Comparison of ENCODE assay signal across 8 cellular contexts in the genomic region with DNA sequence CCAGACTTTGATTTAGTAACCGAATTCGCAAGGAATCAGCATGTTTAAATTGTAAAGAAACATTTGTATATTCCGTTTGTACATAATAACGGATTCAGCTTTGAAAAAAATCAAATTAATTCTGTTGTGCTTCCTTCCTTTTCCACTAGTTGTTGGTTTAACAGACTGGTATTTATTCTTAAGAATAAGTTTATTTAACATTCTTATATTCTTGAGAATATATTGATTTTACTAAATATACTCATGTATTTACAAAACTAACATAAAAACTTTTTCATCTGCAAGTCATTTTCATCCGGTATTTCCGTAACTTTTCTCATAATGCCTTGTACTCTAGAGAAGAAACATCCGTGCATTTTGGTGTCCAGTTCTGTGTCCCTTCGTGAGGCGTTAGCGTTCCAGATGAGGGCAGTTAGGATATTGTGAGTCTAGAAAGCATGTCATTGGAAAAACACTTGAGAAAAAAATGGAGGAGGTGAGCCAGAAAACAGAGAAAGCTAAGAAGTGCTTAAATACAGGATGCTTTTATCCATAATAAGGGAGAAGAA. TPM values are rescaled to one million over a fixed set of nuclear protein-coding genes. Genes with fewer than 3 reads are reported as not detected.
DNase-seq lines count a peak whose midpoint lies in the region; ATAC-seq and TF ChIP-seq lines count a peak whose summit lies in the region.

No MANE protein-coding gene starts in this region.

- peak overlapping the region; percentile 86 to 89 for H3K4me3 Mint-ChIP-seq in effector memory CD8-positive, alpha-beta T cell

- no peaks in the 10 kb centered on the region for H3K9me3 Mint-ChIP-seq in effector memory CD8-positive, alpha-beta T cell

- no peak for TF ChIP-seq RAD21 in neural cell (conservative IDR thresholded peaks at IDR 0.05)

- H3K36me3 ChIP-seq in neural cell (ENCODE audit: insufficient read depth, low read length): no peaks in the 10 kb centered on the region

- H3K79me2 ChIP-seq in neural cell (replicated peaks; ENCODE audit: insufficient read depth, low read length): peaks cover 57% of the 10 kb centered on the region

- peaks cover 4% of the 10 kb centered on the region for H4K20me1 ChIP-seq in neural cell (ENCODE audit: insufficient read depth)

- peak overlapping the region; percentile 79 for H3K4me3 ChIP-seq in neural cell (ENCODE audit: low read length)

- H3K9me2 ChIP-seq in neural cell (ENCODE audit: insufficient read depth, low read length): no peaks in the 10 kb centered on the region

- no peaks in the 10 kb centered on the region for H3K27me3 ChIP-seq in neural cell (ENCODE audit: insufficient read depth, low read depth, low read length)

- no peak for TF ChIP-seq EP300 in neural cell (conservative IDR thresholded peaks at IDR 0.05; ENCODE audit: poor library complexity, severe bottlenecking)

- H3K36me3 Mint-ChIP-seq in effector memory CD8-positive, alpha-beta T cell (ENCODE audit: insufficient read depth): peaks cover 46% of the 10 kb centered on the region

- ATAC-seq in effector memory CD8-positive, alpha-beta T cell (replicated peaks): no peak
- no peak for ATAC-seq in activated CD4-positive, CD25-positive, alpha-beta regulatory T cell treated with anti-CD3 and anti-CD28 coated beads, Interleukin-2, amount 50 U/mL, for 24 hours

- H3K27ac ChIP-seq in neural cell (ENCODE audit: low read length): peak overlapping the region; percentile 76

- DNase-seq in ELR (ENCODE audit: low read depth) (peak; percentile 41), NCI-H748 treated with DMSO at 0.1 percent for 48 hours (lab: John Stamatoyannopoulos, UW) (peak; percentile 24), GDM1 (lab: John Stamatoyannopoulos, UW) (no peak), NCI-H146 treated with DMSO at 0.1 percent for 48 hours (lab: John Stamatoyannopoulos, UW; ENCODE audit: unreplicated experiment) (no peak), GM19238 (ENCODE audit: insufficient read length, low spot score) (no peak)
- DNase-seq in effector memory CD8-positive, alpha-beta T cell: no peak

- H3K4me2 ChIP-seq in neural cell (ENCODE audit: low read length): peak overlapping the region; percentile 99

- TF ChIP-seq CTCF in neural cell (IDR thresholded peaks at IDR 0.05; ENCODE audit: poor library complexity, severe bottlenecking): peak; percentile 34

- H2AFZ ChIP-seq in neural cell (ENCODE audit: low read depth, low read length): no peak overlapping the region

- H3K4me1 Mint-ChIP-seq in effector memory CD8-positive, alpha-beta T cell (ENCODE audit: low read depth in 2 of 2): peaks cover 28 to 47% of the 10 kb centered on the region in 2 donors

- H3K27me3 Mint-ChIP-seq in effector memory CD8-positive, alpha-beta T cell: no peaks in the 10 kb centered on the region

- peak overlapping the region; percentile 84 for H3K9ac ChIP-seq in neural cell (ENCODE audit: low read length)

- H3F3A ChIP-seq in neural cell (ENCODE audit: insufficient read depth, low read length, poor library complexity, severe bottlenecking): peaks cover 10% of the 10 kb centered on the region

- H3K9me3 ChIP-seq in neural cell (ENCODE audit: low read length): no peaks in the 10 kb centered on the region

- peak overlapping the region; percentile 77 to 78 for H3K27ac Mint-ChIP-seq in effector memory CD8-positive, alpha-beta T cell

TF ChIP-seq in neural cell, 6 proteins besides CTCF, POLR2A, EP300 and RAD21:
- TF ChIP-seq TAF1 (IDR thresholded peaks at IDR 0.05; ENCODE audit: low read depth) (no peak), EZH2 (IDR thresholded peaks at IDR 0.05; ENCODE audit: borderline replicate concordance, insufficient read depth, low read length, poor library complexity, severe bottlenecking) (no peak), POLR2AphosphoS5 (IDR thresholded peaks at IDR 0.05) (no peak), SMC3 (conservative IDR thresholded peaks at IDR 0.05; ENCODE audit: poor library complexity) (no peak), REST (IDR thresholded peaks at IDR 0.05; ENCODE audit: borderline replicate concordance) (no peak), MXI1 (conservative IDR thresholded peaks at IDR 0.05; ENCODE audit: poor library complexity, severe bottlenecking) (no peak)

RNA-seq across cellular contexts. Expression of gene WRNIP1, which starts 1.6 kb away (rescaled TPM):
- 93.7 and 106 TPM in 2 replicates for polyA plus RNA-seq in neural cell
- polyA minus RNA-seq in neural cell: 84.0 and 93.7 TPM in 2 replicates

RNA-seq across cellular contexts. Expression of gene MYLK4, which starts 16.1 kb away (rescaled TPM):
- polyA plus RNA-seq in neural cell: 1.2 and 1.3 TPM in 2 replicates
- 1.4 and 1.5 TPM in 2 replicates for polyA minus RNA-seq in neural cell

Comparison
In these comparisons a context has a peak if more than half of its experiments do, and no peak if none do; other contexts are left out.
1. DNase-seq: peak in ELR (single experiment) and NCI-H748 treated with DMSO at 0.1 percent for 48 hours (single experiment); none in effector memory CD8-positive, alpha-beta T cell (0 of 3), GDM1 (single experiment), NCI-H146 treated with DMSO at 0.1 percent for 48 hours (single experiment) and GM19238 (single experiment).